23 cellular contexts compared by ENCODE assay signal in genomic region chr12:93880853-93881522, GRCh38.
DNase-seq lines count a peak whose midpoint lies in the region; ATAC-seq and TF ChIP-seq lines count a peak whose summit lies in the region.
"Had no signal": no experiment of that assay in that cellular context is flagged by ENCODE, and none has a peak within 500 bp of the region (broad histone marks: within the 10 kb centered on the region; RNA-seq: fewer than 3 reads in every experiment).

No MANE protein-coding gene starts in this region.

- intact Hi-C loops in natural killer cell (cut with micrococcal nuclease) = no loop called here

- 97% methylated on average over 1 of the region's 1 CpG for WGBS in SK-N-SH (ENCODE audit: low lambda C conversion rate)

- no peaks in the 10 kb centered on the region for H4K20me1 ChIP-seq in SK-N-SH (ENCODE audit: insufficient read depth)

- H3K4me2 ChIP-seq in SK-N-SH = no peak overlapping the region

- no peaks in the 10 kb centered on the region for H3K27me3 ChIP-seq in SK-N-SH (ENCODE audit: insufficient read depth)
- H3K27me3 ChIP-seq: heart left ventricle, upper lobe of left lung had no signal

- TF ChIP-seq RAD21 in SK-N-SH (IDR thresholded peaks at IDR 0.05; ENCODE audit: low read length) = no peak

- H3K27ac Mint-ChIP-seq in activated T-helper 17 cell treated with anti-CD3 and anti-CD28 coated beads, Interleukin-2, amount 50 U/mL, for 72 hours = peak overlapping the region; percentile 75
- peak overlapping the region; percentile 82 to 86 for H3K27ac Mint-ChIP-seq in natural killer cell

- H3F3A ChIP-seq in SK-N-SH (replicated peaks; ENCODE audit: insufficient read depth) = peaks cover 17% of the 10 kb centered on the region

- peaks cover 16 to 40% of the 10 kb centered on the region in 2 experiments for H3K4me1 ChIP-seq in SK-N-SH (ENCODE audit: control insufficient read depth in 1 of 2, insufficient read depth in 2 of 2, low read depth in 1 of 2, low read length in 1 of 2)
- H3K4me1 ChIP-seq: upper lobe of left lung had no signal

- H2AFZ ChIP-seq in SK-N-SH (ENCODE audit: low read depth) = peak overlapping the region; percentile 54; the same call in 1 of the 2 replicates

- H3K4me1 Mint-ChIP-seq in activated T-helper 17 cell treated with anti-CD3 and anti-CD28 coated beads, Interleukin-2, amount 50 U/mL, for 72 hours = peaks cover 12% of the 10 kb centered on the region
- H3K4me1 Mint-ChIP-seq in natural killer cell = peaks cover 13 to 17% of the 10 kb centered on the region in 2 donors

- H3K9ac ChIP-seq in SK-N-SH = no peak overlapping the region

- peak overlapping the region; percentile 23 for H3K4me3 Mint-ChIP-seq in activated T-helper 17 cell treated with anti-CD3 and anti-CD28 coated beads, Interleukin-2, amount 50 U/mL, for 72 hours
- H3K4me3 Mint-ChIP-seq in natural killer cell = peak overlapping the region; percentile 57
- H3K4me3 Mint-ChIP-seq: activated T-cell treated with anti-CD3 and anti-CD28 coated beads, Interleukin-2, amount 50 U/mL, for 4 hours had no signal

- no peaks in the 10 kb centered on the region for H3K36me3 Mint-ChIP-seq in activated T-helper 17 cell treated with anti-CD3 and anti-CD28 coated beads, Interleukin-2, amount 50 U/mL, for 72 hours (ENCODE audit: low read depth)
- peaks cover 9% of the 10 kb centered on the region for H3K36me3 Mint-ChIP-seq in natural killer cell

- no peak for TF ChIP-seq EP300 in SK-N-SH (IDR thresholded peaks at IDR 0.05; ENCODE audit: borderline replicate concordance in 1 of 2, low read depth in 1 of 2, low read length in 1 of 2)

- POLR2A ChIA-PET in SK-N-SH (lab: Yijun Ruan, JAX) = no interaction called here

- H3K9me3 ChIP-seq in SK-N-SH = no peaks in the 10 kb centered on the region; the same call in 1 of the 2 replicates
- H3K9me3 ChIP-seq: Caco-2, upper lobe of left lung had no signal

- no peak for ATAC-seq in SK-N-SH treated with all-trans-retinoic acid at 6 μM for 48 hours
- peak; percentile 63 for ATAC-seq in activated T-helper 17 cell treated with anti-CD3 and anti-CD28 coated beads, Interleukin-2, amount 50 U/mL, for 72 hours (replicated peaks)
- peak in 2 of 3 donors; percentile 41 to 52 for ATAC-seq in natural killer cell
- ATAC-seq in HG02623 (IDR thresholded peaks at IDR 0.05; ENCODE audit: unreplicated experiment) = no peak
- ATAC-seq: activated T-cell treated with anti-CD3 and anti-CD28 coated beads, Interleukin-2, amount 50 U/mL, for 4 hours; HCT116; HepG2 had no signal

- DNase-seq in SK-N-SH (no peak), HT-29 (ENCODE audit: low spot score) (peak; percentile 8), natural killer cell (no peak), DMS114 treated with DMSO at 0.1 percent for 48 hours (lab: John Stamatoyannopoulos, UW; ENCODE audit: unreplicated experiment) (no peak)
- DNase-seq in activated effector memory CD4-positive, alpha-beta T cell treated with anti-CD3 and anti-CD28 coated beads, Interleukin-2, amount 50 U/mL, for 16 hours = no peak
- DNase-seq: activated CD4-positive, alpha-beta T cell treated with anti-CD3 and anti-CD28 coated beads, Interleukin-2, amount 50 U/mL, for 1 hour; activated T-cell treated with anti-CD3 and anti-CD28 coated beads, Interleukin-2, amount 50 U/mL, for 4 hours; AML-193; Caco-2; EL; heart left ventricle; left ventricle myocardium superior; mucosa of descending colon; NCI-H1417; NCI-H510A treated with DMSO at 0.1 percent for 48 hours; stimulated activated CD4-positive, alpha-beta T cell treated with anti-CD3 and anti-CD28 coated beads, Interleukin-4, amount 100 ng/mL, for 1 hour; upper lobe of left lung had no signal

- H3K36me3 ChIP-seq in SK-N-SH (replicated peaks in 1 of 2; ENCODE audit: control insufficient read depth in 1 of 2, insufficient read depth in 2 of 2, low read length in 1 of 2) = no peaks in the 10 kb centered on the region
- H3K36me3 ChIP-seq: heart left ventricle, upper lobe of left lung had no signal

- TF ChIP-seq CTCF in SK-N-SH (IDR thresholded peaks at IDR 0.05) = no peak
- TF ChIP-seq CTCF in natural killer cell (IDR thresholded peaks at IDR 0.05) = no peak

- peak overlapping the region in 1 of 2 experiments; percentile 56; a peak in 2 of 4 replicates for H3K27ac ChIP-seq in SK-N-SH (ENCODE audit: low read depth in 2 of 2, low read length in 1 of 2)
- H3K27ac ChIP-seq: 22Rv1, upper lobe of left lung had no signal

- peaks cover 3% of the 10 kb centered on the region for H3K9me3 Mint-ChIP-seq in activated T-helper 17 cell treated with anti-CD3 and anti-CD28 coated beads, Interleukin-2, amount 50 U/mL, for 72 hours
- peaks cover 0 to 9% of the 10 kb centered on the region in 2 donors for H3K9me3 Mint-ChIP-seq in natural killer cell

- H3K79me2 ChIP-seq in SK-N-SH (ENCODE audit: insufficient read depth) = no peaks in the 10 kb centered on the region

- no peaks in the 10 kb centered on the region for H3K27me3 Mint-ChIP-seq in activated T-helper 17 cell treated with anti-CD3 and anti-CD28 coated beads, Interleukin-2, amount 50 U/mL, for 72 hours
- H3K27me3 Mint-ChIP-seq in natural killer cell (ENCODE audit: low read depth in 2 of 2) = no peaks in the 10 kb centered on the region

- CTCF ChIA-PET in SK-N-SH (lab: Yijun Ruan, JAX) = interaction anchor here (1.4 kb wide), 1 partner anchor 15 kb away, joined by 3 read pairs; no protein-coding TSS in a partner anchor

- H3K4me3 ChIP-seq in SK-N-SH (ENCODE audit: low read depth in 2 of 2, low read length in 1 of 2) = no peak overlapping the region
- H3K4me3 ChIP-seq: heart left ventricle, mucosa of descending colon, upper lobe of left lung had no signal

- no peaks in the 10 kb centered on the region for H3K9me2 ChIP-seq in SK-N-SH

TF ChIP-seq in SK-N-SH, 30 proteins besides CTCF, POLR2A, EP300 and RAD21 (continues in another document):
- no peak for TF ChIP-seq PBX3 (IDR thresholded peaks at IDR 0.05)

TF ChIP-seq in SK-N-SH treated with all-trans-retinoic acid at 6 μM for 48 hours, 23 proteins besides CTCF, POLR2A, EP300 and RAD21 (continues in another document):
- no peak for TF ChIP-seq ZFP3 (CRISPR knock-in tag; IDR thresholded peaks at IDR 0.05)
- TF ChIP-seq ZFP30 (CRISPR knock-in tag; IDR thresholded peaks at IDR 0.05) = no peak
- TF ChIP-seq GLIS3 (CRISPR knock-in tag; IDR thresholded peaks at IDR 0.05) = no peak
- no peak for TF ChIP-seq ESRRG (CRISPR knock-in tag; IDR thresholded peaks at IDR 0.05)
- no peak for TF ChIP-seq TCF4 (CRISPR knock-in tag; IDR thresholded peaks at IDR 0.05; ENCODE audit: borderline replicate concordance)
- no peak for TF ChIP-seq BACH2 (CRISPR knock-in tag; IDR thresholded peaks at IDR 0.05; ENCODE audit: borderline replicate concordance)
- TF ChIP-seq CSRNP3 (CRISPR knock-in tag; IDR thresholded peaks at IDR 0.05) = no peak
- no peak for TF ChIP-seq ISL1 (CRISPR knock-in tag; IDR thresholded peaks at IDR 0.05)
- TF ChIP-seq ARNTL (CRISPR knock-in tag; IDR thresholded peaks at IDR 0.05; ENCODE audit: borderline replicate concordance, low read depth) = no peak
- no peak for TF ChIP-seq PPARA (CRISPR knock-in tag; IDR thresholded peaks at IDR 0.05; ENCODE audit: borderline replicate concordance)
- TF ChIP-seq ZNF70 (CRISPR knock-in tag; IDR thresholded peaks at IDR 0.05) = no peak
- TF ChIP-seq SNAI2 (CRISPR knock-in tag; IDR thresholded peaks at IDR 0.05) = no peak
- no peak for TF ChIP-seq TSHZ2 (CRISPR knock-in tag; IDR thresholded peaks at IDR 0.05)
- no peak for TF ChIP-seq TOX (CRISPR knock-in tag; IDR thresholded peaks at IDR 0.05; ENCODE audit: borderline replicate concordance)

Comparison
In these comparisons a context has a peak if more than half of its experiments do, and no peak if none do; other contexts are left out.
1. ATAC-seq: peak in activated T-helper 17 cell treated with anti-CD3 and anti-CD28 coated beads, Interleukin-2, amount 50 U/mL, for 72 hours (single experiment) and natural killer cell (2 of 3); none in SK-N-SH treated with all-trans-retinoic acid at 6 μM for 48 hours (single experiment) and HG02623 (single experiment).